In the genomic region with DNA sequence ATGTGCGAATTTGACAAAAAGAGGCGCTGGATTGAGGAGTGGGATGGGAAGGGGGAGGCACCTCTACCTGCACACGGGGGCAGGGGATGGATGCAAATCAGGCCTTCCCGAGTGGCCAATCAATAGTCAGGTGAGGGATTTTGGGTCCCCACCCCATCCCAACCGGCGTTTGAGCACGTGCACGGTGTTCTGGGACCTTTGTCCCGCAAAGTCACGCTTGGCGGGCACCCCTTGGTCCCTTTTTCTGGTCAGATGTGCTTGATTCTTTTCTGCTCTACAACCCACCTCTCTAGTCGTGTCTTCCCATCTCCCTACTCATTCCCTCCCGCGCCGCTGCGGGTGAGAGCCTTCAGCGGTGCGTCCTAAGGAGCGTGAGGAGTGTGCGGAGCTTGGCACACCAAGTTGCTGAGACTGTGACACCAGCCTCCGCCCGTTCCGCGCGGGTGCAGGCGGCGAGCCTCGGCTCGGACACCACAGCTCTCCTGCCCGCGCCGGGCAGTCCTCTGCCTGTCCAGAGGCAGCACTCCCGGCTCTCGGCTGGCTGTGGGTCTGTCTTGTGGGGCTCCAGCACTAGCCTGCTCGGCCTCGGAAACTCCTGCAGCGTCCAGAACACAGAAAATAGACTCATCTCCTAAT, we compare ENCODE assay signal across 8 cellular contexts. TPM values are rescaled to one million over a fixed set of nuclear protein-coding genes. Genes with fewer than 3 reads are reported as not detected.
DNase-seq lines count a peak whose midpoint lies in the region; ATAC-seq and TF ChIP-seq lines count a peak whose summit lies in the region.

No MANE protein-coding gene starts in this region.

- H4K91ac ChIP-seq in IMR-90 (ENCODE audit: insufficient read depth, low read depth, low read length), result no peak overlapping the region

- H3K27ac ChIP-seq in IMR-90 (ENCODE audit: insufficient read depth, low read length) (no peak overlapping the region), colonic mucosa (no peak overlapping the region)

- no peak overlapping the region for H2BK120ac ChIP-seq in IMR-90 (ENCODE audit: low read depth, low read length)

- no peak overlapping the region for H2AFZ ChIP-seq in IMR-90 (replicated peaks; ENCODE audit: low read length, poor library complexity)

- dilution Hi-C loops in IMR-90 (cut with HindIII; ENCODE audit: low sequenced_read_pairs, unreplicated experiment), result no loop called here

- BruUV-seq in IMR-90 (replicated peaks; lab: Mats Ljungman, UMichigan), result no TSS peak

- CTCF ChIA-PET in IMR-90 (lab: Yijun Ruan, JAX), result no interaction called here

- H2BK20ac ChIP-seq in IMR-90 (ENCODE audit: low read depth, low read length), result no peak overlapping the region

- H3K14ac ChIP-seq in IMR-90 (replicated peaks; ENCODE audit: low read depth, low read length), result no peak overlapping the region

- H3K9me3 ChIP-seq in IMR-90 (ENCODE audit: control insufficient read depth, insufficient read depth, low read length) (no peaks in the 10 kb centered on the region), colonic mucosa (no peaks in the 10 kb centered on the region)

- H2AK5ac ChIP-seq in IMR-90 (ENCODE audit: low read depth, low read length), result no peak overlapping the region

- no peak overlapping the region for H3K4ac ChIP-seq in IMR-90 (ENCODE audit: low read depth, low read length)

- WGBS in IMR-90 (ENCODE audit: extremely low coverage in 2 of 2, insufficient read length in 1 of 2), 2 experiments, result 4% methylated on average over 14 of the region's 37 CpGs; no CpG with 5 or more reads in 1 of the 2 experiments

- no peak overlapping the region for H3K18ac ChIP-seq in IMR-90 (ENCODE audit: low read depth, low read length)

- DNase-seq in IMR-90 (peak; percentile 4), colonic mucosa (peak; percentile 27), left colon (peak in 1 of 2 donors; percentile 47), stromal cell of bone marrow (ENCODE audit: low read depth) (peak; percentile 8), mucosa of gallbladder (ENCODE audit: low spot score) (no peak)
- no peak for DNase-seq in activated T-cell treated with anti-CD3 and anti-CD28 coated beads, Interleukin-2, amount 50 U/mL, for 48 hours
- DNase-seq in effector CD4-positive, alpha-beta T cell, result no peak

- in situ Hi-C loops in IMR-90 (cut with MboI; ENCODE audit: low sequenced_read_pairs), result no loop called here

- intact Hi-C loops in IMR-90 (cut with micrococcal nuclease) (loop anchor here (1.0 to 10.0 kb wide), 4 partner anchors 61 to 355 kb away; no protein-coding TSS in a partner anchor), colonic mucosa (cut with DNase I) (no loop called here), left colon (cut with DNase I, micrococcal nuclease) (no loop called here)

- no peaks in the 10 kb centered on the region for H4K20me1 ChIP-seq in IMR-90 (ENCODE audit: insufficient read depth, low read length)

- no peak for TF ChIP-seq RAD21 in IMR-90 (IDR thresholded peaks at IDR 0.05; ENCODE audit: low read length)

- no peaks in the 10 kb centered on the region for H3K36me3 ChIP-seq in IMR-90 (ENCODE audit: control insufficient read depth, insufficient read depth, low read length)
- no peaks in the 10 kb centered on the region for H3K36me3 ChIP-seq in colonic mucosa

- ATAC-seq in IMR-90 (ENCODE audit: low read depth), result peak; percentile 69
- ATAC-seq in left colon, result peak; percentile 69
- ATAC-seq in HG03045 (IDR thresholded peaks at IDR 0.05; ENCODE audit: unreplicated experiment), result no peak

- no peaks in the 10 kb centered on the region for H3K79me1 ChIP-seq in IMR-90 (ENCODE audit: low read depth in 1 of 2, low read length in 2 of 2)

- no peak overlapping the region for H2AK9ac ChIP-seq in IMR-90 (replicated peaks; ENCODE audit: low read depth, low read length, poor library complexity)

- H4K8ac ChIP-seq in IMR-90 (ENCODE audit: low read depth in 2 of 2, low read length in 2 of 2), result no peak overlapping the region

- no peak overlapping the region for H3K56ac ChIP-seq in IMR-90 (ENCODE audit: extremely low read depth, insufficient read depth, low read length)

- H3K23ac ChIP-seq in IMR-90 (ENCODE audit: low read depth, low read length), result no peak overlapping the region

- H2BK15ac ChIP-seq in IMR-90 (ENCODE audit: low read depth, low read length), result no peak overlapping the region

- no peak for TF ChIP-seq CTCF in IMR-90 (conservative IDR thresholded peaks at IDR 0.05; ENCODE audit: low read depth, low read length)
- no peak for TF ChIP-seq CTCF in colonic mucosa (IDR thresholded peaks at IDR 0.05)

- H3K27me3 ChIP-seq in IMR-90 (ENCODE audit: control insufficient read depth, insufficient read depth, low read length) (peaks cover 23% of the 10 kb centered on the region), colonic mucosa (no peaks in the 10 kb centered on the region)

- H3K9ac ChIP-seq in IMR-90 (ENCODE audit: low read depth, low read length) (no peak overlapping the region), colonic mucosa (ENCODE audit: low read depth in 2 of 2, low read length in 2 of 2) (no peak overlapping the region)

- H3K9me1 ChIP-seq in IMR-90 (ENCODE audit: insufficient read depth, low read length), result no peaks in the 10 kb centered on the region

- H3K4me2 ChIP-seq in IMR-90 (ENCODE audit: low read depth, low read length), result peak overlapping the region; percentile 72; the same call in 1 of the 2 replicates

- H3K4me1 ChIP-seq in IMR-90 (ENCODE audit: control insufficient read depth, insufficient read depth, low read length) (no peaks in the 10 kb centered on the region), colonic mucosa (no peaks in the 10 kb centered on the region)

- H2BK5ac ChIP-seq in IMR-90 (ENCODE audit: low read depth, low read length, poor library complexity, severe bottlenecking), result no peak overlapping the region

- POLR2A ChIA-PET in IMR-90 (lab: Charles Lee; ENCODE audit: unreplicated experiment), result no interaction called here

- no peak for TF ChIP-seq POLR2A in IMR-90 (IDR thresholded peaks at IDR 0.05; ENCODE audit: low read depth, low read length)

- H3K4me3 ChIP-seq in IMR-90 (ENCODE audit: insufficient read depth, low read depth, low read length) (no peak overlapping the region), colonic mucosa (peak overlapping the region; percentile 57)

- no peak overlapping the region for H4K5ac ChIP-seq in IMR-90 (ENCODE audit: low read depth, low read length)

TF ChIP-seq in IMR-90, 13 proteins besides CTCF, POLR2A, EP300 and RAD21:
- TF ChIP-seq NFE2L2 (IDR thresholded peaks at IDR 0.05; ENCODE audit: low read depth, low read length), result no peak
- TF ChIP-seq MXI1 (IDR thresholded peaks at IDR 0.05; ENCODE audit: borderline replicate concordance, low read depth, low read length), result no peak
- TF ChIP-seq CEBPB (IDR thresholded peaks at IDR 0.05; ENCODE audit: low read depth, low read length), result no peak
- TF ChIP-seq, protein P1, sequence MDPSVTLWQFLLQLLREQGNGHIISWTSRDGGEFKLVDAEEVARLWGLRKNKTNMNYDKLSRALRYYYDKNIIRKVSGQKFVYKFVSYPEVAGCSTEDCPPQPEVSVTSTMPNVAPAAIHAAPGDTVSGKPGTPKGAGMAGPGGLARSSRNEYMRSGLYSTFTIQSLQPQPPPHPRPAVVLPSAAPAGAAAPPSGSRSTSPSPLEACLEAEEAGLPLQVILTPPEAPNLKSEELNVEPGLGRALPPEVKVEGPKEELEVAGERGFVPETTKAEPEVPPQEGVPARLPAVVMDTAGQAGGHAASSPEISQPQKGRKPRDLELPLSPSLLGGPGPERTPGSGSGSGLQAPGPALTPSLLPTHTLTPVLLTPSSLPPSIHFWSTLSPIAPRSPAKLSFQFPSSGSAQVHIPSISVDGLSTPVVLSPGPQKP (IDR thresholded peaks at IDR 0.05; ENCODE audit: borderline replicate concordance, low read depth, low read length), result no peak
- no peak for TF ChIP-seq RCOR1 (IDR thresholded peaks at IDR 0.05; ENCODE audit: insufficient replicate concordance, low read length)
- no peak for TF ChIP-seq USF2 (IDR thresholded peaks at IDR 0.05; ENCODE audit: low read depth, low read length)
- TF ChIP-seq CHD1 (IDR thresholded peaks at IDR 0.05; ENCODE audit: low read depth, low read length), result no peak
- TF ChIP-seq MAZ (IDR thresholded peaks at IDR 0.05; ENCODE audit: borderline replicate concordance, low read depth, low read length), result no peak
- TF ChIP-seq MAFK (IDR thresholded peaks at IDR 0.05; ENCODE audit: low read depth, low read length), result no peak
- no peak for TF ChIP-seq FOS (IDR thresholded peaks at IDR 0.05; ENCODE audit: low read depth, low read length)
- no peak for TF ChIP-seq RFX5 (IDR thresholded peaks at IDR 0.05; ENCODE audit: low read depth, low read length)
- no peak for TF ChIP-seq SMC3 (IDR thresholded peaks at IDR 0.05; ENCODE audit: low read depth, low read length)
- no peak for TF ChIP-seq BHLHE40 (IDR thresholded peaks at IDR 0.05; ENCODE audit: low read depth, low read length)

RNA-seq across cellular contexts. Expression of gene ADAMTS19, which starts 0.5 kb away (rescaled TPM):
- total RNA-seq in IMR-90 (2012; rRNA removed) (under 0.01 and 0.28 TPM in 2 replicates), colonic mucosa (1 to 10 TPM in 1 of 2 donors, under 1 TPM in 1; 0.80 to 1.1 TPM), left colon (under 1 TPM; 0.49 to 0.67 TPM), mucosa of gallbladder (0.20 TPM)
- 0.11 and 0.17 TPM in 2 replicates for polyA plus RNA-seq in IMR-90 (2012; rRNA removed)
- polyA plus RNA-seq in IMR-90 (2012; cell fraction: cytosol; rRNA removed), result 0.01 and 0.24 TPM in 2 replicates
- polyA plus RNA-seq in IMR-90 (2012; cell fraction: nucleus; rRNA removed; ENCODE audit: low replicate concordance), result 0.25 and 0.38 TPM in 2 replicates

Comparison
In these comparisons a context has a peak if more than half of its experiments do, and no peak if none do; other contexts are left out.
1. DNase-seq: peak in IMR-90 (single experiment), colonic mucosa (single experiment) and stromal cell of bone marrow (single experiment); none in activated T-cell treated with anti-CD3 and anti-CD28 coated beads, Interleukin-2, amount 50 U/mL, for 48 hours (0 of 2), mucosa of gallbladder (single experiment) and effector CD4-positive, alpha-beta T cell (single experiment).